1 cellular context compared by ENCODE assay signal in the genomic region with DNA sequence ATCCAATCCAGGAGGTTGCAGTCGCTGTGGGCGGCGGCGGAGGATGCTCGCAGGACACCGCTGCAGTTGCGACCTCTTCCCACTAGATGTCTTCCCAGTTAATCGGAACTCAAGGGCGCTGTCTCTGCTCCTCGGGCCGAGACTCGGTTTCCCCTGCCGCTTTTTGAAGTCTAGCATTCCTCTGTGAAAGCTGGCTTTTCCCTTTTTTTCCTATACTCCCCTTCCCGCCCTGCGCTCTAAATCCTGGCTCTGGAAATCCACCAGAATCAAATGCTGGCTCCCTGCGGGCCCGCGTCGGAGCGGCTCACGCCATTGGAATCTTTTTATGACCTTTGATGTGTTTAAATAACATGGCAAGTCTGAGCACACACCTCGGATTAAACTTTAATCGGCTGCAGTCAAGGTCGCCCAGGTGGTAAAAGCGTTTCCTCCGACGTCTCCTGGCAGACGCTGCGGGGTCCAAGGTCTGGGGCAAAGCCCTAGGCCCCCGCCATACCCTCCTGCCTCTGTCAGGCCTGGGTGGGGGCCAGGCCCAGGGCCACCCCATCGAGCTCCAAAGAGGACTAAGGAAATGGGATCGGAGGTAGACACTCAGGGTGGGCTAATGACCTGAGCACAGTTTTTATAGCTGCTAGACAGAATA.
TF ChIP-seq lines count a peak whose summit lies in the region.

No MANE protein-coding gene starts in this region.

TF ChIP-seq in HepG2, 621 proteins besides CTCF, POLR2A, EP300 and RAD21 (continued from another document):
- TF ChIP-seq HMGXB4 (CRISPR knock-in tag; IDR thresholded peaks at IDR 0.05; ENCODE audit: borderline replicate concordance in 1 of 2, low read depth in 1 of 2) (0 out of 4 replicates have a peak, but pooled peaks of 1 of the 2 experiments have one; percentile 35), ZBTB7B (CRISPR knock-in tag; IDR thresholded peaks at IDR 0.05) (peak; percentile 22; the same call in 1 of the 2 replicates), SIN3B (IDR thresholded peaks at IDR 0.05; ENCODE audit: low read length) (no peak), STAT5B (CRISPR knock-in tag; IDR thresholded peaks at IDR 0.05) (no peak), ZNF562 (CRISPR knock-in tag; IDR thresholded peaks at IDR 0.05; ENCODE audit: borderline replicate concordance) (no peak), HNRNPUL1 (IDR thresholded peaks at IDR 0.05; ENCODE audit: low read depth, low read length) (no peak), HNF4A (CRISPR knock-in tag; IDR thresholded peaks at IDR 0.05) (peak; percentile 52), ZNF790 (CRISPR knock-in tag; IDR thresholded peaks at IDR 0.05; ENCODE audit: borderline replicate concordance) (no peak), SRY (CRISPR knock-in tag; IDR thresholded peaks at IDR 0.05) (no peak), ZMYM2 (CRISPR knock-in tag; IDR thresholded peaks at IDR 0.05) (no peak), ATM (IDR thresholded peaks at IDR 0.05; ENCODE audit: borderline replicate concordance) (no peak), ZFP82 (CRISPR knock-in tag; IDR thresholded peaks at IDR 0.05; ENCODE audit: borderline replicate concordance) (no peak)
TF ChIP-seq in HepG2: peak in this region for 17.
